29 cellular contexts compared by ENCODE assay signal in genomic region chr6:117971637-117972036, GRCh38.
"Had no signal": no experiment of that assay in that cellular context is flagged by ENCODE, and none has a peak within 500 bp of the region (broad histone marks: within the 10 kb centered on the region; RNA-seq: fewer than 3 reads in every experiment).

No MANE protein-coding gene starts in this region.

- H3K9me3 Mint-ChIP-seq: stimulated activated naive CD8-positive, alpha-beta T cell treated with anti-CD3 and anti-CD28 coated beads, Interleukin-15, Interleukin-2, amounts not matched to agents 100 ng/mL and 50 ng/mL, for 24 hours had no signal

- H3K36me3 Mint-ChIP-seq: stimulated activated effector memory CD8-positive, alpha-beta T cell treated with anti-CD3 and anti-CD28 coated beads, Interleukin-12 subunit alpha, Interleukin-12 subunit beta, amount 100 ng/mL, for 72 hours; stimulated activated memory B cell treated with anti-CD40 and anti-IgM and Interleukin-4, amounts not matched to agents 10 μg/mL and 1 μg/mL and 100 μg/mL, for 72 hours; stimulated activated naive B cell treated with anti-CD40 and anti-IgM and Interleukin-4, amounts not matched to agents 10 μg/mL and 1 μg/mL and 100 μg/mL, for 72 hours; type B pancreatic cell had no signal

- H3K27me3 ChIP-seq: stomach, suprapubic skin, testis, thyroid gland, tibial artery, tibial nerve, transverse colon, upper lobe of left lung, uterus, vagina had no signal

- H3K4me3 Mint-ChIP-seq: stimulated activated effector memory CD8-positive, alpha-beta T cell treated with anti-CD3 and anti-CD28 coated beads, Interleukin-12 subunit alpha, Interleukin-12 subunit beta, amount 100 ng/mL, for 72 hours; stimulated activated memory B cell treated with anti-CD40 and anti-IgM and Interleukin-4, amounts not matched to agents 10 μg/mL and 1 μg/mL and 100 μg/mL, for 72 hours; stimulated activated naive B cell treated with anti-CD40 and anti-IgM and Interleukin-4, amounts not matched to agents 10 μg/mL and 1 μg/mL and 100 μg/mL, for 72 hours; stimulated activated naive CD8-positive, alpha-beta T cell treated with anti-CD3 and anti-CD28 coated beads, Interleukin-15, amount 100 ng/mL, for 72 hours; stimulated activated naive CD8-positive, alpha-beta T cell treated with anti-CD3 and anti-CD28 coated beads, Interleukin-15, Interleukin-2, amounts not matched to agents 100 ng/mL and 50 ng/mL, for 24 hours; type B pancreatic cell had no signal

- FAIRE-seq: urothelium cell line had no signal

- H3K9me3 ChIP-seq: suprapubic skin, testis, thoracic aorta, thyroid gland, transverse colon, upper lobe of left lung, upper lobe of right lung, uterus, vagina had no signal

- H3K36me3 ChIP-seq: stomach, suprapubic skin, thoracic aorta, thyroid gland, tibial artery, tibial nerve, transverse colon, upper lobe of left lung, upper lobe of right lung, uterus, vagina had no signal

- H3K27ac Mint-ChIP-seq: stimulated activated effector memory CD8-positive, alpha-beta T cell treated with anti-CD3 and anti-CD28 coated beads, Interleukin-12 subunit alpha, Interleukin-12 subunit beta, amount 100 ng/mL, for 72 hours; stimulated activated memory B cell treated with anti-CD40 and anti-IgM and Interleukin-4, amounts not matched to agents 10 μg/mL and 1 μg/mL and 100 μg/mL, for 72 hours; stimulated activated naive B cell treated with anti-CD40 and anti-IgM and Interleukin-4, amounts not matched to agents 10 μg/mL and 1 μg/mL and 100 μg/mL, for 72 hours; stimulated activated naive CD8-positive, alpha-beta T cell treated with anti-CD3 and anti-CD28 coated beads, Interleukin-15, amount 100 ng/mL, for 72 hours; stimulated activated naive CD8-positive, alpha-beta T cell treated with anti-CD3 and anti-CD28 coated beads, Interleukin-15, Interleukin-2, amounts not matched to agents 100 ng/mL and 50 ng/mL, for 24 hours; type B pancreatic cell had no signal

- H3K4me1 ChIP-seq: stomach, suprapubic skin, testis, thyroid gland, tibial artery, tibial nerve, transverse colon, upper lobe of left lung, upper lobe of right lung, uterus, vagina had no signal

- DNase-seq: stimulated activated CD4-positive, alpha-beta T cell treated with anti-CD3 and anti-CD28 coated beads, Interleukin-2, amount 100 ng/mL, for 48 hours; stimulated activated CD4-positive, alpha-beta T cell treated with anti-CD3 and anti-CD28 coated beads, Interleukin-4, amount 100 ng/mL, for 1 hour; stimulated activated CD4-positive, alpha-beta T cell treated with anti-CD3 and anti-CD28 coated beads, Interleukin-4, amount 100 ng/mL, for 24 hours; stimulated activated CD4-positive, alpha-beta T cell treated with anti-CD3 and anti-CD28 coated beads, Interleukin-4, amount 100 ng/mL, for 4 hours; stimulated activated CD8-positive, alpha-beta memory T cell treated with anti-CD3 and anti-CD28 coated beads, Interleukin-4, amount 100 ng/mL, for 48 hours; stimulated activated naive B cell treated with anti-CD40 and anti-IgM and Interleukin-4, amounts not matched to agents 10 μg/mL and 1 μg/mL and 100 μg/mL, for 72 hours; stimulated activated naive CD4-positive, alpha-beta T cell; stimulated activated naive CD4-positive, alpha-beta T cell treated with Interleukin-2 at 50 U/mL for 16 hours; stimulated activated naive CD8-positive, alpha-beta T cell treated with anti-CD3 and anti-CD28 coated beads, Interleukin-15, amount 100 ng/mL, for 72 hours; stimulated activated naive CD8-positive, alpha-beta T cell treated with anti-CD3 and anti-CD28 coated beads, Interleukin-15, Interleukin-2, amounts not matched to agents 100 U/mL and 50 U/mL, for 24 hours; stomach; substantia nigra; testis; thyroid gland; tibial artery; transverse colon; trophoblast cell; upper lobe of left lung; upper lobe of right lung; uterus had no signal

- H3K4me3 ChIP-seq: stomach, suprapubic skin, testis, thoracic aorta, thyroid gland, tibial artery, tibial nerve, transverse colon, upper lobe of left lung, upper lobe of right lung, uterus, vagina had no signal

- H3K27ac ChIP-seq: stomach, suprapubic skin, testis, thoracic aorta, thyroid gland, tibial artery, tibial nerve, transverse colon, upper lobe of left lung, upper lobe of right lung, uterus, vagina had no signal

- ATAC-seq: stimulated activated effector memory CD8-positive, alpha-beta T cell treated with anti-CD3 and anti-CD28 coated beads, Interleukin-12 subunit alpha, Interleukin-12 subunit beta, amount 100 ng/mL, for 72 hours; stimulated activated memory B cell treated with anti-CD40 and anti-IgM and Interleukin-4, amounts not matched to agents 10 μg/mL and 1 μg/mL and 100 μg/mL, for 72 hours; stimulated activated naive B cell treated with anti-CD40 and anti-IgM and Interleukin-4, amounts not matched to agents 10 μg/mL and 1 μg/mL and 100 μg/mL, for 72 hours; stimulated activated naive CD8-positive, alpha-beta T cell treated with anti-CD3 and anti-CD28 coated beads, Interleukin-15, amount 100 ng/mL, for 72 hours; stimulated activated naive CD8-positive, alpha-beta T cell treated with anti-CD3 and anti-CD28 coated beads, Interleukin-15, Interleukin-2, amounts not matched to agents 100 U/mL and 50 U/mL, for 24 hours; upper lobe of right lung had no signal

- H3K4me1 Mint-ChIP-seq: stimulated activated effector memory CD8-positive, alpha-beta T cell treated with anti-CD3 and anti-CD28 coated beads, Interleukin-12 subunit alpha, Interleukin-12 subunit beta, amount 100 ng/mL, for 72 hours; stimulated activated memory B cell treated with anti-CD40 and anti-IgM and Interleukin-4, amounts not matched to agents 10 μg/mL and 1 μg/mL and 100 μg/mL, for 72 hours; stimulated activated naive B cell treated with anti-CD40 and anti-IgM and Interleukin-4, amounts not matched to agents 10 μg/mL and 1 μg/mL and 100 μg/mL, for 72 hours; stimulated activated naive CD8-positive, alpha-beta T cell treated with anti-CD3 and anti-CD28 coated beads, Interleukin-15, amount 100 ng/mL, for 72 hours had no signal

- H3K27me3 Mint-ChIP-seq: stimulated activated memory B cell treated with anti-CD40 and anti-IgM and Interleukin-4, amounts not matched to agents 10 μg/mL and 1 μg/mL and 100 μg/mL, for 72 hours; stimulated activated naive B cell treated with anti-CD40 and anti-IgM and Interleukin-4, amounts not matched to agents 10 μg/mL and 1 μg/mL and 100 μg/mL, for 72 hours; stimulated activated naive CD8-positive, alpha-beta T cell treated with anti-CD3 and anti-CD28 coated beads, Interleukin-15, amount 100 ng/mL, for 72 hours; type B pancreatic cell had no signal
